Comparison of ENCODE assay signal across 9 cellular contexts in the genomic region with DNA sequence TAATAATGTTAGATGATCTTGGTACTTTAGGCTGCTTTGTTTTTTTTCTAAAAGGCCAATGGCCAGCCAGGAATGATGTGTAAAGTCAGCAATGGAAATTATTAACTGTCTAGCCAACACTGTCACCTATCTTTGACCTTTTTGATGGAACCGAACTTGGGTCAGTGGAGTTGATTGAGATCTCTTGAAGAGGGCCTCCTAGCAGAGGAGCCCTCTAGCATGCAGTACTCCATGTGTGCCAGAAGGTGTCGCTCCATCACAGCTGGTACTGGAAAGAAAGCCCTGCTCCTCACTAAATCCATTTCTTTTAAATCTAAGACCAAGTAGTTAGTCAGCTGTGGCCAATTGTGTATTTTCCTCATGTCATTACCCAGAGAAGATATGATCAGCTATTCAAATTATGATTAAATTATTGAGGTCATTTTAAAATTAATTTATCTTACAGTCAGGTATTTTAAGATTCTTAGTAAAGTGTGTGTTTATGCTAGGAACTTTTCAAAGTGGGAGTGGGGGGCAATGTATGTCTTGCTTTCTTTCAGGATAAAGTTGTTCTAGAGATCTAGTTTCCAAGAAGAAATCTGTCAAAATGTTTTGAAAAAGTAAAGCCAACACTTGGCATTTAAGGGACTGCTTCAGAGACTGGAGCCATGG. TPM values are rescaled to one million over a fixed set of nuclear protein-coding genes. Genes with fewer than 3 reads are reported as not detected.
DNase-seq lines count a peak whose midpoint lies in the region; ATAC-seq and TF ChIP-seq lines count a peak whose summit lies in the region.
"Had no signal": no experiment of that assay in that cellular context is flagged by ENCODE, and none has a peak within 500 bp of the region (broad histone marks: within the 10 kb centered on the region; RNA-seq: fewer than 3 reads in every experiment).

No MANE protein-coding gene starts in this region.

- H3K4me3 ChIP-seq in Jurkat, Clone E6-1 (ENCODE audit: low read length), result no peak overlapping the region
- H3K4me3 ChIP-seq in trophoblast cell (ENCODE audit: low read depth, low read length) (no peak overlapping the region), upper lobe of right lung (no peak overlapping the region)

- no peak overlapping the region for H2BK5ac ChIP-seq in trophoblast cell (ENCODE audit: low read depth, low read length, poor library complexity)

- H3K9ac ChIP-seq in trophoblast cell (ENCODE audit: low read length), result no peak overlapping the region

- H4K91ac ChIP-seq in trophoblast cell (ENCODE audit: low read depth, low read length), result no peak overlapping the region

- DNase-seq in EH (ENCODE audit: low read depth) (peak; percentile 75), RKO (ENCODE audit: low spot score) (peak; percentile 74), foreskin keratinocyte (peak in 1 of 2 donors; percentile 35), trophoblast cell (peak; percentile 27 to 81), upper lobe of right lung (no peak)
- peak; percentile 45 for DNase-seq in Jurkat, Clone E6-1 (ENCODE audit: low read depth, low spot score)
- DNase-seq in activated T-helper 1 cell treated with anti-CD3 and anti-CD28 coated beads, Interleukin-2, amount 50 U/mL, for 16 hours (ENCODE audit: low read depth in 1 of 2, low spot score in 1 of 2), result peak; percentile 39 to 42

- no CpG with 5 or more reads among the region's 2 CpGs for WGBS in trophoblast cell (ENCODE audit: extremely low coverage, insufficient coverage, insufficient read length)

- H3K36me3 ChIP-seq in trophoblast cell (ENCODE audit: control insufficient read depth in 1 of 2, insufficient read depth in 2 of 2, low read length in 2 of 2), result no peaks in the 10 kb centered on the region
- no peaks in the 10 kb centered on the region for H3K36me3 ChIP-seq in upper lobe of right lung

- intact Hi-C loops in upper lobe of right lung (cut with DNase I), result loop anchor here (5.0 kb wide), 1 partner anchor 100 kb away; no protein-coding TSS in a partner anchor

- H2AFZ ChIP-seq in trophoblast cell (ENCODE audit: insufficient read depth, low read length, poor library complexity), result no peak overlapping the region

- H3K27ac ChIP-seq in foreskin keratinocyte (no peak overlapping the region), trophoblast cell (ENCODE audit: low read depth, low read length) (no peak overlapping the region), upper lobe of right lung (no peak overlapping the region)
- H3K27ac ChIP-seq: epithelial cell of prostate had no signal

- H2AK5ac ChIP-seq in trophoblast cell (ENCODE audit: low read length), result no peak overlapping the region

- H3K79me2 ChIP-seq in trophoblast cell (ENCODE audit: control insufficient read depth, insufficient read depth, low read length, poor library complexity), result no peaks in the 10 kb centered on the region

- no peak overlapping the region for H3K14ac ChIP-seq in trophoblast cell (ENCODE audit: low read length)

- no peaks in the 10 kb centered on the region for H3K9me3 ChIP-seq in trophoblast cell (ENCODE audit: insufficient read depth, low read depth, low read length)
- no peaks in the 10 kb centered on the region for H3K9me3 ChIP-seq in upper lobe of right lung

- H3K4ac ChIP-seq in trophoblast cell (ENCODE audit: low read depth, low read length), result no peak overlapping the region

- TF ChIP-seq CTCF in foreskin keratinocyte (conservative IDR thresholded peaks at IDR 0.05) (peak; percentile 97), upper lobe of right lung (IDR thresholded peaks at IDR 0.05) (peak; percentile 88)

- H3K4me1 ChIP-seq in foreskin keratinocyte (peaks cover 12% of the 10 kb centered on the region), trophoblast cell (ENCODE audit: control insufficient read depth in 1 of 2, insufficient read depth in 2 of 2, low read length in 2 of 2) (no peaks in the 10 kb centered on the region), upper lobe of right lung (no peaks in the 10 kb centered on the region)

- no peaks in the 10 kb centered on the region for H3K79me1 ChIP-seq in trophoblast cell (ENCODE audit: low read length)

- peak; percentile 54 for ATAC-seq in GM21576 (IDR thresholded peaks at IDR 0.05; ENCODE audit: unreplicated experiment)
- ATAC-seq in foreskin keratinocyte, result peak; percentile 53
- peak; percentile 91 for ATAC-seq in upper lobe of right lung

- H2BK12ac ChIP-seq in trophoblast cell (ENCODE audit: low read length), result no peak overlapping the region

- no peak overlapping the region for H2BK120ac ChIP-seq in trophoblast cell (ENCODE audit: insufficient read depth, low read length, poor library complexity)

- peaks cover 4% of the 10 kb centered on the region for H3K27me3 ChIP-seq in foreskin keratinocyte
- no peaks in the 10 kb centered on the region for H3K27me3 ChIP-seq in trophoblast cell (ENCODE audit: insufficient read depth, low read length)
- no peaks in the 10 kb centered on the region for H3K27me3 ChIP-seq in upper lobe of right lung

- H4K8ac ChIP-seq in trophoblast cell (ENCODE audit: low read depth, low read length), result no peak overlapping the region

- H3K18ac ChIP-seq in trophoblast cell (ENCODE audit: low read length), result no peak overlapping the region

- H4K12ac ChIP-seq in trophoblast cell (ENCODE audit: low read depth, low read length), result no peak overlapping the region

- no peak overlapping the region for H3K23ac ChIP-seq in trophoblast cell (ENCODE audit: low read length)

- H3K4me2 ChIP-seq in trophoblast cell (ENCODE audit: low read length), result no peak overlapping the region

RNA-seq across cellular contexts. Expression of a gene that starts 33.1 kb away (rescaled TPM):
- polyA plus RNA-seq in Jurkat, Clone E6-1 (2012; ENCODE audit: insufficient read depth, insufficient read length), result 8.6 TPM
- total RNA-seq in foreskin keratinocyte, result 11.9 and 13.0 TPM in 2 replicates
- 5.6 and 7.0 TPM in 2 replicates for polyA plus RNA-seq in foreskin keratinocyte
- polyA plus RNA-seq in trophoblast cell (2013), result 14.0 and 15.9 TPM in 2 replicates
- 8.4 TPM for total RNA-seq in upper lobe of right lung
